1 cellular context compared by ENCODE assay signal in genomic region chr2:42132966-42133641, GRCh38.
A peak's percentile ranks its signal among the peaks of the same experiment; 100 is the strongest.
TF ChIP-seq lines count a peak whose summit lies in the region.

No MANE protein-coding gene starts in this region.

TF ChIP-seq in K562, 482 proteins besides CTCF, POLR2A, EP300 and RAD21 (continued from another document and continues in another):
- TF ChIP-seq ATF3 (IDR thresholded peaks at IDR 0.05) (peak; percentile 95), ATF3 (CRISPR knock-in tag; conservative IDR thresholded peaks at IDR 0.05) (peak; percentile 60; the same call in 1 of the 2 replicates), ZNF639 (CRISPR knock-in tag; conservative IDR thresholded peaks at IDR 0.05 in 1 of 2, IDR thresholded peaks at IDR 0.05 in 1 of 2) (no peak), NR0B1 (IDR thresholded peaks at IDR 0.05; ENCODE audit: partially characterized antibody) (no peak), MBD1 (CRISPR knock-in tag; IDR thresholded peaks at IDR 0.05) (no peak), ELF2 (CRISPR knock-in tag; IDR thresholded peaks at IDR 0.05) (no peak), ZNF408 (CRISPR knock-in tag; IDR thresholded peaks at IDR 0.05; ENCODE audit: low read depth) (no peak), DDX20 (tag; IDR thresholded peaks at IDR 0.05; ENCODE audit: low read depth) (no peak), CC2D1A (IDR thresholded peaks at IDR 0.05) (no peak), DPF2 (IDR thresholded peaks at IDR 0.05) (peak; percentile 70), SREBF1 (IDR thresholded peaks at IDR 0.05; ENCODE audit: borderline replicate concordance, low read depth, low read length) (no peak), ZNF354B (CRISPR knock-in tag; IDR thresholded peaks at IDR 0.05) (no peak), HMG20B (CRISPR knock-in tag; IDR thresholded peaks at IDR 0.05) (no peak), HDGF (IDR thresholded peaks at IDR 0.05) (no peak), ZC3H11A (IDR thresholded peaks at IDR 0.05; ENCODE audit: low read depth, low read length) (no peak), POLR2B (IDR thresholded peaks at IDR 0.05; ENCODE audit: low read depth, partially characterized antibody) (no peak), PBX2 (CRISPR knock-in tag; IDR thresholded peaks at IDR 0.05; ENCODE audit: low read depth) (no peak), PBX2 (tag; conservative IDR thresholded peaks at IDR 0.05; ENCODE audit: low read depth) (no peak), HNRNPUL1 (IDR thresholded peaks at IDR 0.05; ENCODE audit: low read length) (no peak), CBFB (CRISPR knock-in tag; IDR thresholded peaks at IDR 0.05) (no peak), JUN (IDR thresholded peaks at IDR 0.05; ENCODE audit: borderline replicate concordance, low read depth, low read length) (peak; percentile 96), JUN (CRISPR knock-in tag; IDR thresholded peaks at IDR 0.05; ENCODE audit: borderline replicate concordance) (no peak), NR2C2 (CRISPR knock-in tag; IDR thresholded peaks at IDR 0.05) (0 out of 2 replicates have a peak, but pooled peaks have one; percentile 26), NR2C2 (tag; IDR thresholded peaks at IDR 0.05) (no peak), SMARCE1 (IDR thresholded peaks at IDR 0.05) (peak; percentile 91), PRPF4 (IDR thresholded peaks at IDR 0.05; ENCODE audit: insufficient read depth, low read depth, low read length, poor library complexity, severe bottlenecking) (no peak), GATA2 (CRISPR knock-in tag; IDR thresholded peaks at IDR 0.05) (peak; percentile 79), ETS1 (conservative IDR thresholded peaks at IDR 0.05; ENCODE audit: control insufficient read depth, low read depth, low read length) (no peak), ZMIZ1 (IDR thresholded peaks at IDR 0.05; ENCODE audit: low read depth in 2 of 2, low read length in 2 of 2) (no peak), ZNF239 (CRISPR knock-in tag; IDR thresholded peaks at IDR 0.05) (no peak), MLX (CRISPR knock-in tag; conservative IDR thresholded peaks at IDR 0.05) (no peak), ZNF785 (CRISPR knock-in tag; IDR thresholded peaks at IDR 0.05) (no peak), BCL6 (CRISPR knock-in tag; IDR thresholded peaks at IDR 0.05) (no peak), TBL1XR1 (IDR thresholded peaks at IDR 0.05; ENCODE audit: low read length in 2 of 2) (no peak), ZNF518B (CRISPR knock-in tag; IDR thresholded peaks at IDR 0.05) (no peak), MAFF (IDR thresholded peaks at IDR 0.05; ENCODE audit: low read length) (no peak), NRF1 (conservative IDR thresholded peaks at IDR 0.05 in 1 of 2, IDR thresholded peaks at IDR 0.05 in 1 of 2) (peak; percentile 48 to 56), GATAD2A (IDR thresholded peaks at IDR 0.05) (no peak), CBFA2T3 (IDR thresholded peaks at IDR 0.05) (0 out of 2 replicates have a peak, but pooled peaks have one; percentile 19), NCOA6 (IDR thresholded peaks at IDR 0.05) (no peak), MEIS2 (IDR thresholded peaks at IDR 0.05; ENCODE audit: partially characterized antibody) (peak; percentile 29), ARID1B (IDR thresholded peaks at IDR 0.05) (peak; percentile 74; the same call in 1 of the 2 replicates), MYBL2 (IDR thresholded peaks at IDR 0.05; ENCODE audit: low read depth) (no peak), MYBL2 (CRISPR knock-in tag; IDR thresholded peaks at IDR 0.05; ENCODE audit: borderline replicate concordance) (no peak), MYC (IDR thresholded peaks at IDR 0.05; ENCODE audit: low read depth, low read length) (peak; percentile 66), MYC (CRISPR knock-in tag; IDR thresholded peaks at IDR 0.05; ENCODE audit: borderline replicate concordance, low read depth) (no peak)
